Comparison of ENCODE assay signal across 22 cellular contexts in genomic region chr3:37536033-37536432, GRCh38.
DNase-seq lines count a peak whose midpoint lies in the region; FAIRE-seq and TF ChIP-seq lines count a peak whose summit lies in the region.
"Had no signal": no experiment of that assay in that cellular context is flagged by ENCODE, and none has a peak within 500 bp of the region (broad histone marks: within the 10 kb centered on the region; RNA-seq: fewer than 3 reads in every experiment).

No MANE protein-coding gene starts in this region.

- POLR2A ChIA-PET in RWPE1 (lab: Yijun Ruan, JAX; ENCODE audit: low non-redundant PET) = no interaction called here

- TF ChIP-seq CTCF in epithelial cell of esophagus (IDR thresholded peaks at IDR 0.05; ENCODE audit: insufficient read depth, low read depth, low read length, missing control alignments) (peak; percentile 26), keratinocyte (optimal IDR thresholded peaks at IDR 0.05 in 1 of 3, IDR thresholded peaks at IDR 0.05 in 1 of 3, conservative IDR thresholded peaks at IDR 0.05 in 1 of 3; ENCODE audit: extremely low read depth in 1 of 3, insufficient read depth in 2 of 3, low read length in 3 of 3) (peak in 2 of 3 experiments; percentile 7 to 21), thyroid gland (IDR thresholded peaks at IDR 0.05) (peak in 2 of 6 experiments; percentile 32 to 44), RWPE1 (conservative IDR thresholded peaks at IDR 0.05; ENCODE audit: low read depth) (no peak)

- H2BK5ac ChIP-seq in trophoblast cell (ENCODE audit: low read depth, low read length, poor library complexity) = no peak overlapping the region

- H3K18ac ChIP-seq in trophoblast cell (ENCODE audit: low read length) = no peak overlapping the region

- H4K12ac ChIP-seq in trophoblast cell (ENCODE audit: low read depth, low read length) = no peak overlapping the region

- no peaks in the 10 kb centered on the region for H4K20me1 ChIP-seq in keratinocyte (ENCODE audit: control insufficient read depth, extremely low read depth, insufficient read depth, low read length)

- H2AK5ac ChIP-seq in trophoblast cell (ENCODE audit: low read length) = no peak overlapping the region

- H3K36me3 ChIP-seq in MG63 (no peaks in the 10 kb centered on the region), keratinocyte (ENCODE audit: control insufficient read depth in 2 of 2, extremely low read depth in 1 of 2, insufficient read depth in 2 of 2, low read length in 2 of 2) (no peaks in the 10 kb centered on the region), thyroid gland (peaks cover 23 to 28% of the 10 kb centered on the region in 2 donors), trophoblast cell (ENCODE audit: control insufficient read depth in 1 of 2, insufficient read depth in 2 of 2, low read length in 2 of 2) (peaks cover 0 to 3% of the 10 kb centered on the region in 2 experiments)

- no peak overlapping the region for H3K4ac ChIP-seq in trophoblast cell (ENCODE audit: low read depth, low read length)

- H3K9me3 ChIP-seq in MG63 (no peaks in the 10 kb centered on the region), keratinocyte (ENCODE audit: control insufficient read depth, low read depth, low read length) (no peaks in the 10 kb centered on the region), thyroid gland (no peaks in the 10 kb centered on the region), trophoblast cell (ENCODE audit: insufficient read depth, low read depth, low read length) (no peaks in the 10 kb centered on the region)

- H3K9me1 ChIP-seq in keratinocyte (ENCODE audit: control insufficient read depth, extremely low read depth, insufficient read depth, low read length) = no peaks in the 10 kb centered on the region

- H3K4me1 ChIP-seq in keratinocyte (ENCODE audit: control insufficient read depth, extremely low read depth, insufficient read depth, low read length) (no peaks in the 10 kb centered on the region), thyroid gland (peaks cover 29 to 36% of the 10 kb centered on the region in 2 donors), trophoblast cell (ENCODE audit: control insufficient read depth in 1 of 2, insufficient read depth in 2 of 2, low read length in 2 of 2) (peaks cover 0 to 5% of the 10 kb centered on the region in 2 experiments)

- no peak for TF ChIP-seq POLR2A in thyroid gland (IDR thresholded peaks at IDR 0.05)

- H3K23ac ChIP-seq in trophoblast cell (ENCODE audit: low read length) = no peak overlapping the region

- no peak for FAIRE-seq in keratinocyte (lab: Jason Lieb, UNC)
- FAIRE-seq: endothelial cell of umbilical vein, GM12878, kidney, urothelium cell line had no signal

- DNase-seq in MG63 (peak; percentile 80), epithelial cell of esophagus (ENCODE audit: low read depth) (no peak), keratinocyte (ENCODE audit: low read depth, low spot score) (no peak), thyroid gland (peak; percentile 42 to 63), SW480 (ENCODE audit: low spot score) (no peak), trophoblast cell (no peak), RWPE1 (ENCODE audit: low spot score) (no peak)
- DNase-seq: activated CD4-positive, alpha-beta T cell treated with anti-CD3 and anti-CD28 coated beads for 1 hour; activated CD8-positive, alpha-beta T cell treated with anti-CD3 and anti-CD28 coated beads, Interleukin-2, amount 10 ng/mL, durations not matched to agents 7 days and 5 days; activated gamma-delta T cell treated with Interleukin-2 at 50 U/mL for 16 hours; CD4-positive, CD25-positive, alpha-beta regulatory T cell; dermis blood vessel endothelial cell; foreskin melanocyte; kidney; mammary epithelial cell; NCI-H1048; NCI-H1930; NCI-H82; occipital lobe had no signal

- H2BK120ac ChIP-seq in trophoblast cell (ENCODE audit: insufficient read depth, low read length, poor library complexity) = no peak overlapping the region

- no peaks in the 10 kb centered on the region for H3K79me2 ChIP-seq in keratinocyte (ENCODE audit: control insufficient read depth, insufficient read depth, low read length)
- no peaks in the 10 kb centered on the region for H3K79me2 ChIP-seq in trophoblast cell (ENCODE audit: control insufficient read depth, insufficient read depth, low read length, poor library complexity)

- no peak overlapping the region for H4K91ac ChIP-seq in trophoblast cell (ENCODE audit: low read depth, low read length)

- H3K9ac ChIP-seq in keratinocyte (ENCODE audit: control insufficient read depth, extremely low read depth, insufficient read depth, low read length) (no peak overlapping the region), trophoblast cell (ENCODE audit: low read length) (no peak overlapping the region)

- H2AFZ ChIP-seq in keratinocyte (ENCODE audit: control insufficient read depth, low read length) (no peak overlapping the region), trophoblast cell (ENCODE audit: insufficient read depth, low read length, poor library complexity) (no peak overlapping the region)

- H3K4me3 ChIP-seq in MG63 (no peak overlapping the region), epithelial cell of esophagus (ENCODE audit: low read length) (no peak overlapping the region), keratinocyte (ENCODE audit: control insufficient read depth in 2 of 3, extremely low read depth in 1 of 3, insufficient read depth in 2 of 3, low read depth in 1 of 3, low read length in 3 of 3) (no peak overlapping the region), thyroid gland (replicated peaks in 1 of 3) (no peak overlapping the region), trophoblast cell (ENCODE audit: low read depth, low read length) (no peak overlapping the region)
- H3K4me3 ChIP-seq: GM12878 had no signal

- H3K27ac ChIP-seq in keratinocyte (ENCODE audit: control insufficient read depth, insufficient read depth, low read length) (no peak overlapping the region), thyroid gland (peak overlapping the region in 2 of 3 donors; percentile 10 to 68), trophoblast cell (ENCODE audit: low read depth, low read length) (no peak overlapping the region), RWPE1 (no peak overlapping the region)

- intact Hi-C loops in thyroid gland (cut with DNase I) = no loop called here

- H3K27me3 ChIP-seq in MG63 (no peaks in the 10 kb centered on the region), keratinocyte (ENCODE audit: control insufficient read depth, extremely low read depth, insufficient read depth, low read length) (no peaks in the 10 kb centered on the region), thyroid gland (no peaks in the 10 kb centered on the region), trophoblast cell (ENCODE audit: insufficient read depth, low read length) (no peaks in the 10 kb centered on the region)

- no peak overlapping the region for H4K8ac ChIP-seq in trophoblast cell (ENCODE audit: low read depth, low read length)

- no peak overlapping the region for H3K14ac ChIP-seq in trophoblast cell (ENCODE audit: low read length)

- CTCF ChIA-PET in RWPE1 (lab: Yijun Ruan, JAX) = no interaction called here

- no peaks in the 10 kb centered on the region for H3K79me1 ChIP-seq in trophoblast cell (ENCODE audit: low read length)

- dilution Hi-C loops in keratinocyte (cut with MboI; ENCODE audit: extremely low pct_ligation_motif_present, low sequenced_read_pairs) = no loop called here

- H2BK12ac ChIP-seq in trophoblast cell (ENCODE audit: low read length) = no peak overlapping the region

- WGBS in thyroid gland, 2 donors = 33% methylated on average over 1 of the region's 1 CpG; no CpG with 5 or more reads in 1 of the 2 donors
- no CpG with 5 or more reads among the region's 1 CpG for WGBS in trophoblast cell (ENCODE audit: extremely low coverage, insufficient coverage, insufficient read length)

- H3K4me2 ChIP-seq in keratinocyte (ENCODE audit: control insufficient read depth, extremely low read depth, insufficient read depth, low read depth, low read length) = no peak overlapping the region
- no peak overlapping the region for H3K4me2 ChIP-seq in trophoblast cell (ENCODE audit: low read length)

Comparison
In these comparisons a context has a peak if more than half of its experiments do, and no peak if none do; other contexts are left out.
1. DNase-seq: peak in MG63 (single experiment) and thyroid gland (2 of 2); none in epithelial cell of esophagus (single experiment), keratinocyte (single experiment), SW480 (single experiment), trophoblast cell (0 of 2) and RWPE1 (single experiment).
2. H3K27ac ChIP-seq: peak in thyroid gland (2 of 3); none in keratinocyte (single experiment), trophoblast cell (single experiment) and RWPE1 (single experiment).